In genomic region chr4:2008671-2008920, GRCh38 we compare ENCODE assay signal across 8 cellular contexts. TPM values are rescaled to one million over a fixed set of nuclear protein-coding genes. Genes with fewer than 3 reads are reported as not detected.
DNase-seq lines count a peak whose midpoint lies in the region; ATAC-seq and TF ChIP-seq lines count a peak whose summit lies in the region.

No MANE protein-coding gene starts in this region.

- H3K9me3 ChIP-seq in SK-N-SH (no peaks in the 10 kb centered on the region), prostate gland (no peaks in the 10 kb centered on the region)

- CTCF ChIA-PET in SK-N-SH (lab: Yijun Ruan, JAX): interaction anchor here (0.6 to 2.9 kb wide), 7 partner anchors 8 to 269 kb away, joined by 3 to 12 read pairs (median 6); a partner anchor contains a TSS

- peaks cover 19% of the 10 kb centered on the region for H3F3A ChIP-seq in SK-N-SH (replicated peaks; ENCODE audit: insufficient read depth)

- H3K9me2 ChIP-seq in SK-N-SH: no peaks in the 10 kb centered on the region

- peaks cover 52% of the 10 kb centered on the region for H3K79me2 ChIP-seq in SK-N-SH (ENCODE audit: insufficient read depth)

- H3K4me3 ChIP-seq in GM06990 (replicated peaks; ENCODE audit: low read depth, low read length) (peak overlapping the region; percentile 98), SK-N-SH (ENCODE audit: low read depth in 2 of 2, low read length in 1 of 2) (peak overlapping the region; percentile 75 to 89), fibroblast of the aortic adventitia (ENCODE audit: low read depth, low read length) (peak overlapping the region; percentile 100), prostate gland (peak overlapping the region; percentile 82 to 99)

- H3K27ac ChIP-seq in SK-N-SH (ENCODE audit: low read depth in 2 of 2, low read length in 1 of 2) (peak overlapping the region; percentile 90 to 94), prostate gland (peak overlapping the region; percentile 93 to 96)

- no peak for TF ChIP-seq RAD21 in SK-N-SH (IDR thresholded peaks at IDR 0.05; ENCODE audit: low read length)

- no peak for TF ChIP-seq EP300 in SK-N-SH (IDR thresholded peaks at IDR 0.05; ENCODE audit: borderline replicate concordance in 1 of 2, low read depth in 1 of 2, low read length in 1 of 2)

- H3K9ac ChIP-seq in SK-N-SH: peak overlapping the region; percentile 95

- peaks cover 30% of the 10 kb centered on the region for H4K20me1 ChIP-seq in SK-N-SH (ENCODE audit: insufficient read depth)

- POLR2A ChIA-PET in SK-N-SH (lab: Yijun Ruan, JAX): interaction anchor here (1.7 kb wide), 1 partner anchor 24 kb away, joined by 6 read pairs; no protein-coding TSS in a partner anchor

- ATAC-seq in HG02970 (IDR thresholded peaks at IDR 0.05; ENCODE audit: low FRiP score, unreplicated experiment): no peak

- peak overlapping the region; percentile 93; the same call in 1 of the 2 replicates for H2AFZ ChIP-seq in SK-N-SH (ENCODE audit: low read depth)

- peak overlapping the region; percentile 95 for H3K4me2 ChIP-seq in SK-N-SH

- TF ChIP-seq POLR2A in prostate gland (IDR thresholded peaks at IDR 0.05): peak; percentile 69

- intact Hi-C loops in prostate gland (cut with DNase I): no loop called here

- no peak for TF ChIP-seq CTCF in GM06990 (IDR thresholded peaks at IDR 0.05; ENCODE audit: insufficient read depth, low read length, poor library complexity, severe bottlenecking)
- TF ChIP-seq CTCF in SK-N-SH (IDR thresholded peaks at IDR 0.05): no peak
- no peak for TF ChIP-seq CTCF in fibroblast of the aortic adventitia (IDR thresholded peaks at IDR 0.05; ENCODE audit: insufficient read depth, low read length)
- no peak for TF ChIP-seq CTCF in prostate gland (IDR thresholded peaks at IDR 0.05)

- H3K27me3 ChIP-seq in GM06990 (replicated peaks; ENCODE audit: control insufficient read depth, insufficient read depth, low read length) (no peaks in the 10 kb centered on the region), SK-N-SH (ENCODE audit: insufficient read depth) (no peaks in the 10 kb centered on the region), prostate gland (replicated peaks; ENCODE audit: insufficient read depth) (no peaks in the 10 kb centered on the region)

- H3K36me3 ChIP-seq in GM06990 (ENCODE audit: control insufficient read depth, insufficient read depth, low read length) (no peaks in the 10 kb centered on the region; the same call in none of the 2 replicates), SK-N-SH (replicated peaks in 1 of 2; ENCODE audit: control insufficient read depth in 1 of 2, insufficient read depth in 2 of 2, low read length in 1 of 2) (peaks cover 0 to 7% of the 10 kb centered on the region in 2 experiments), prostate gland (no peaks in the 10 kb centered on the region)

- 1% methylated on average over 18 of the region's 27 CpGs for WGBS in SK-N-SH (ENCODE audit: low lambda C conversion rate)
- under 1% methylated on average over 27 of the region's 27 CpGs for WGBS in prostate gland

- DNase-seq in GM06990 (ENCODE audit: extremely low read depth, insufficient read length): no peak
- DNase-seq in SK-N-SH: no peak
- no peak for DNase-seq in fibroblast of the aortic adventitia (ENCODE audit: low read depth)
- DNase-seq in prostate gland (ENCODE audit: low spot score): no peak
- DNase-seq in HCEC 1CT: no peak
- DNase-seq in iPS-NIHi11 (ENCODE audit: low spot score): no peak
- DNase-seq in 8988T: no peak

- peaks cover 5 to 7% of the 10 kb centered on the region in 2 experiments; a peak in 1 of 4 replicates for H3K4me1 ChIP-seq in SK-N-SH (ENCODE audit: control insufficient read depth in 1 of 2, insufficient read depth in 2 of 2, low read depth in 1 of 2, low read length in 1 of 2)
- H3K4me1 ChIP-seq in prostate gland (replicated peaks): no peaks in the 10 kb centered on the region

TF ChIP-seq in SK-N-SH, 30 proteins besides CTCF, POLR2A, EP300 and RAD21:
- TF ChIP-seq, protein P1, sequence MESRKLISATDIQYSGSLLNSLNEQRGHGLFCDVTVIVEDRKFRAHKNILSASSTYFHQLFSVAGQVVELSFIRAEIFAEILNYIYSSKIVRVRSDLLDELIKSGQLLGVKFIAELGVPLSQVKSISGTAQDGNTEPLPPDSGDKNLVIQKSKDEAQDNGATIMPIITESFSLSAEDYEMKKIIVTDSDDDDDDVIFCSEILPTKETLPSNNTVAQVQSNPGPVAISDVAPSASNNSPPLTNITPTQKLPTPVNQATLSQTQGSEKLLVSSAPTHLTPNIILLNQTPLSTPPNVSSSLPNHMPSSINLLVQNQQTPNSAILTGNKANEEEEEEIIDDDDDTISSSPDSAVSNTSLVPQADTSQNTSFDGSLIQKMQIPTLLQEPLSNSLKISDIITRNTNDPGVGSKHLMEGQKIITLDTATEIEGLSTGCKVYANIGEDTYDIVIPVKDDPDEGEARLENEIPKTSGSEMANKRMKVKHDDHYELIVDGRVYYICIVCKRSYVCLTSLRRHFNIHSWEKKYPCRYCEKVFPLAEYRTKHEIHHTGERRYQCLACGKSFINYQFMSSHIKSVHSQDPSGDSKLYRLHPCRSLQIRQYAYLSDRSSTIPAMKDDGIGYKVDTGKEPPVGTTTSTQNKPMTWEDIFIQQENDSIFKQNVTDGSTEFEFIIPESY (IDR thresholded peaks at IDR 0.05; ENCODE audit: borderline replicate concordance, low read depth): no peak
- TF ChIP-seq POLR2AphosphoS5 (IDR thresholded peaks at IDR 0.05; ENCODE audit: low read depth, low read length): no peak
- peak; percentile 50; the same call in 1 of the 2 replicates for TF ChIP-seq SIN3A (IDR thresholded peaks at IDR 0.05; ENCODE audit: borderline replicate concordance, low read depth, low read length)
- TF ChIP-seq NRF1 (IDR thresholded peaks at IDR 0.05; ENCODE audit: low read depth, low read length): no peak
- no peak for TF ChIP-seq USF1 (IDR thresholded peaks at IDR 0.05; ENCODE audit: borderline replicate concordance, low read depth)

RNA-seq across cellular contexts. Expression of gene NELFA, which starts 0.2 kb away (rescaled TPM):
- polyA plus RNA-seq in SK-N-SH (2012; rRNA removed): 17.3 and 26.8 TPM in 2 replicates
- polyA plus RNA-seq in SK-N-SH (2012; cell fraction: cytosol; rRNA removed): 12.3 and 17.5 TPM in 2 replicates
- 46.8 and 63.7 TPM in 2 replicates for polyA plus RNA-seq in SK-N-SH (2012; cell fraction: nucleus; rRNA removed)
- total RNA-seq in fibroblast of the aortic adventitia (ENCODE audit: low replicate concordance) (14.8 and 26.2 TPM in 2 replicates), prostate gland (10 to 100 TPM; 29.5 to 53.3 TPM)

RNA-seq across cellular contexts. Expression of gene NAT8L, which starts 50.5 kb away (rescaled TPM):
- 0.43 and 0.86 TPM in 2 replicates for polyA plus RNA-seq in SK-N-SH (2012; rRNA removed)
- polyA plus RNA-seq in SK-N-SH (2012; cell fraction: cytosol; rRNA removed): 0.41 and 0.88 TPM in 2 replicates
- polyA plus RNA-seq in SK-N-SH (2012; cell fraction: nucleus; rRNA removed): 1.7 and 2.8 TPM in 2 replicates
- total RNA-seq in fibroblast of the aortic adventitia (ENCODE audit: low replicate concordance) (0.09 and 0.25 TPM in 2 replicates), prostate gland (10 to 100 TPM in 1 of 2 donors, under 1 TPM in 1; 0.41 to 36.4 TPM)
